ENCODE assay signal across 21 cellular contexts in the genomic region with DNA sequence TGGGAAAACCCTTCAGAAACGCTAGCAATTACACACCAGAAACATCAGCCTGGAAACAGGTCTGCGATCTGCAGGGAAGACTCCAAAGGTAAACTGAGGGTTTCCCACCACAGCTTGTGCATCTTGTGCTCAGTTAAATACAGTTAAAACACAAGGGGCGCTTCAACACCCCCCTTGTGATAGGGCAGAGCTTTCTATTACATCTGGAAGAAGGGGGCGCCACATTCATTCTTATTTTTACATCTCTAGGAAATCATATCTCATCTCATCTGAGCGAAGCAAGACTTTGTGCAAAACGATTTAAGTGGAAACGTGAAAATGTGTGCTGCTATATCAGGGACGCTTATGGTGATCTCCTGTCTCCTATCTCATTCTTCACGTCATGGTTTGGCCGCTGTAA. TPM values are rescaled to one million over a fixed set of nuclear protein-coding genes. Genes with fewer than 3 reads are reported as not detected.
DNase-seq lines count a peak whose midpoint lies in the region; ATAC-seq and TF ChIP-seq lines count a peak whose summit lies in the region.
"Had no signal": no experiment of that assay in that cellular context is flagged by ENCODE, and none has a peak within 500 bp of the region (broad histone marks: within the 10 kb centered on the region; RNA-seq: fewer than 3 reads in every experiment).

No MANE protein-coding gene starts in this region.

- H2AFZ ChIP-seq in GM23338 (no peak overlapping the region), SU-DHL-6 (ENCODE audit: low read depth, low read length, severe bottlenecking) (no peak overlapping the region)

- H3K36me3 ChIP-seq in GM23338 (ENCODE audit: insufficient read depth) (no peaks in the 10 kb centered on the region), SU-DHL-6 (ENCODE audit: low read length) (peaks cover 4% of the 10 kb centered on the region)
- H3K36me3 ChIP-seq: ovary, uterus had no signal

- H3K36me3 Mint-ChIP-seq in CD4-positive, alpha-beta T cell (ENCODE audit: low read depth), result peaks cover 42% of the 10 kb centered on the region
- H3K36me3 Mint-ChIP-seq in GM23338 (ENCODE audit: low read depth), result peaks cover 16% of the 10 kb centered on the region; the same call in 2 of the 3 replicates
- peaks cover 5% of the 10 kb centered on the region for H3K36me3 Mint-ChIP-seq in memory B cell

- no peaks in the 10 kb centered on the region for H3K9me3 ChIP-seq in CD4-positive, alpha-beta T cell (ENCODE audit: control insufficient read depth, low read length)
- H3K9me3 ChIP-seq in SU-DHL-6 (ENCODE audit: insufficient read depth, low read length), result no peaks in the 10 kb centered on the region
- H3K9me3 ChIP-seq: ovary, uterus had no signal

- H4K20me1 ChIP-seq in GM23338 (replicated peaks; ENCODE audit: insufficient read depth), result no peaks in the 10 kb centered on the region; the same call in 1 of the 2 replicates
- no peaks in the 10 kb centered on the region for H4K20me1 ChIP-seq in SU-DHL-6 (ENCODE audit: low read depth, low read length)

- POLR2A ChIA-PET in CD4-positive, alpha-beta T cell (lab: Charles Lee), result interaction anchor here (1.4 kb wide), 1 partner anchor 34 kb away, joined by 5 read pairs; no protein-coding TSS in a partner anchor

- CTCF ChIA-PET in CD4-positive, alpha-beta T cell (lab: Charles Lee), result interaction anchor here (0.8 to 1.5 kb wide), 3 partner anchors 18 to 321 kb away, joined by 3 to 4 read pairs (median 3); no protein-coding TSS in a partner anchor

- no peaks in the 10 kb centered on the region for H3K27me3 Mint-ChIP-seq in CD4-positive, alpha-beta T cell
- H3K27me3 Mint-ChIP-seq in GM23338 (ENCODE audit: insufficient read depth, low read depth, poor library complexity), result peaks cover 5% of the 10 kb centered on the region
- no peaks in the 10 kb centered on the region for H3K27me3 Mint-ChIP-seq in memory B cell
- H3K27me3 Mint-ChIP-seq: stimulated activated naive CD8-positive, alpha-beta T cell treated with anti-CD3 and anti-CD28 coated beads, Interleukin-15, Interleukin-2, amounts not matched to agents 100 ng/mL and 50 ng/mL, for 24 hours had no signal

- H3K27me3 ChIP-seq in CD4-positive, alpha-beta T cell (ENCODE audit: control insufficient read depth, insufficient read depth, low read length), result no peaks in the 10 kb centered on the region
- H3K27me3 ChIP-seq in GM23338 (ENCODE audit: insufficient read depth) (no peaks in the 10 kb centered on the region), SU-DHL-6 (ENCODE audit: low read length) (no peaks in the 10 kb centered on the region)
- H3K27me3 ChIP-seq: ovary, uterus had no signal

- intact Hi-C loops in CD4-positive, alpha-beta T cell (cut with DNase I, micrococcal nuclease), result no loop called here

- H3K4me1 Mint-ChIP-seq in CD4-positive, alpha-beta T cell (ENCODE audit: low read depth), result peaks cover 13% of the 10 kb centered on the region
- H3K4me1 Mint-ChIP-seq in GM23338 (no peaks in the 10 kb centered on the region), memory B cell (peaks cover 10% of the 10 kb centered on the region)

- no peaks in the 10 kb centered on the region for H3K9me2 ChIP-seq in GM23338 (ENCODE audit: insufficient read depth)
- H3K9me2 ChIP-seq in SU-DHL-6 (replicated peaks; ENCODE audit: insufficient read depth, low read length), result no peaks in the 10 kb centered on the region

- no peaks in the 10 kb centered on the region for H3K9me3 Mint-ChIP-seq in CD4-positive, alpha-beta T cell
- H3K9me3 Mint-ChIP-seq in GM23338 (no peaks in the 10 kb centered on the region), memory B cell (no peaks in the 10 kb centered on the region)
- H3K9me3 Mint-ChIP-seq: stimulated activated naive CD8-positive, alpha-beta T cell treated with anti-CD3 and anti-CD28 coated beads, Interleukin-15, Interleukin-2, amounts not matched to agents 100 ng/mL and 50 ng/mL, for 24 hours had no signal

- no peak overlapping the region for H3K4me3 Mint-ChIP-seq in CD4-positive, alpha-beta T cell
- no peak overlapping the region for H3K4me3 Mint-ChIP-seq in GM23338
- no peak overlapping the region for H3K4me3 Mint-ChIP-seq in memory B cell
- H3K4me3 Mint-ChIP-seq: stimulated activated naive CD8-positive, alpha-beta T cell treated with anti-CD3 and anti-CD28 coated beads, Interleukin-15, Interleukin-2, amounts not matched to agents 100 ng/mL and 50 ng/mL, for 24 hours had no signal

- H3K79me2 ChIP-seq in GM23338 (replicated peaks; ENCODE audit: insufficient read depth) (no peaks in the 10 kb centered on the region), SU-DHL-6 (ENCODE audit: insufficient read depth, low read length) (no peaks in the 10 kb centered on the region)

- peak; percentile 43 for TF ChIP-seq CTCF in CD4-positive, alpha-beta T cell (IDR thresholded peaks at IDR 0.05)
- TF ChIP-seq CTCF in GM23338 (conservative IDR thresholded peaks at IDR 0.05; ENCODE audit: low read depth in 2 of 2) (peak; percentile 48 to 52), SU-DHL-6 (IDR thresholded peaks at IDR 0.05; ENCODE audit: insufficient read depth, low read length, poor library complexity, severe bottlenecking) (peak; percentile 27)

- ATAC-seq in CD4-positive, alpha-beta T cell (ENCODE audit: poor library complexity), result peak; percentile 58
- ATAC-seq in GM23338 (0 out of 3 replicates have a peak, but pooled peaks have one; percentile 34), memory B cell (ENCODE audit: low read depth) (no peak)

- H3K4me3 ChIP-seq in GM23338, result no peak overlapping the region
- no peak overlapping the region for H3K4me3 ChIP-seq in SU-DHL-6 (ENCODE audit: insufficient read depth, low read length, poor library complexity, severe bottlenecking)
- H3K4me3 ChIP-seq: ovary, uterus had no signal

- no peaks in the 10 kb centered on the region for H3K4me1 ChIP-seq in GM23338 (ENCODE audit: insufficient read depth)
- H3K4me1 ChIP-seq: uterus had no signal

- no peak overlapping the region for H3K4me2 ChIP-seq in GM23338
- no peak overlapping the region for H3K4me2 ChIP-seq in SU-DHL-6 (ENCODE audit: low read depth, low read length, poor library complexity, severe bottlenecking)

- H3F3A ChIP-seq in GM23338 (replicated peaks; ENCODE audit: low read depth) (no peaks in the 10 kb centered on the region), SU-DHL-6 (ENCODE audit: insufficient read depth) (peaks cover 9% of the 10 kb centered on the region; the same call in 1 of the 2 replicates)

- DNase-seq in CD4-positive, alpha-beta T cell, result no peak
- peak; percentile 46 for DNase-seq in GM23338 (ENCODE audit: low spot score)
- no peak for DNase-seq in memory B cell (ENCODE audit: low spot score in 2 of 2)
- no peak for DNase-seq in DMS 273 treated with DMSO at 0.1 percent for 48 hours (lab: John Stamatoyannopoulos, UW)
- no peak for DNase-seq in DMS53 (lab: John Stamatoyannopoulos, UW)
- no peak for DNase-seq in OCI-M1 (lab: John Stamatoyannopoulos, UW)
- DNase-seq: activated CD4-positive, alpha-beta T cell treated with anti-CD3 and anti-CD28 coated beads for 48 hours; activated T-cell treated with anti-CD3 and anti-CD28 coated beads, Interleukin-2, amount 50 U/mL, for 48 hours; amygdala; C1 segment of cervical spinal cord; head of caudate nucleus; kidney glomerular epithelial cell; midbrain; NCI-H774; ovary; T1000; uterus had no signal

- H3K27ac ChIP-seq in CD4-positive, alpha-beta T cell (ENCODE audit: low read depth, low read length), result no peak overlapping the region
- H3K27ac ChIP-seq in GM23338 (ENCODE audit: low read depth), result no peak overlapping the region
- H3K27ac ChIP-seq in SU-DHL-6 (ENCODE audit: low read depth, low read length), result no peak overlapping the region
- H3K27ac ChIP-seq: ovary, uterus had no signal

- H3K27ac Mint-ChIP-seq in CD4-positive, alpha-beta T cell, result peak overlapping the region; percentile 65
- no peak overlapping the region for H3K27ac Mint-ChIP-seq in GM23338
- peak overlapping the region; percentile 75 for H3K27ac Mint-ChIP-seq in memory B cell

- no peak overlapping the region for H3K9ac ChIP-seq in SU-DHL-6 (ENCODE audit: low read length)

TF ChIP-seq in GM23338, 12 proteins besides CTCF, POLR2A, EP300 and RAD21 (continues in another document):
- no peak for TF ChIP-seq JUNB (IDR thresholded peaks at IDR 0.05; ENCODE audit: unreplicated experiment)
- TF ChIP-seq, protein P1, sequence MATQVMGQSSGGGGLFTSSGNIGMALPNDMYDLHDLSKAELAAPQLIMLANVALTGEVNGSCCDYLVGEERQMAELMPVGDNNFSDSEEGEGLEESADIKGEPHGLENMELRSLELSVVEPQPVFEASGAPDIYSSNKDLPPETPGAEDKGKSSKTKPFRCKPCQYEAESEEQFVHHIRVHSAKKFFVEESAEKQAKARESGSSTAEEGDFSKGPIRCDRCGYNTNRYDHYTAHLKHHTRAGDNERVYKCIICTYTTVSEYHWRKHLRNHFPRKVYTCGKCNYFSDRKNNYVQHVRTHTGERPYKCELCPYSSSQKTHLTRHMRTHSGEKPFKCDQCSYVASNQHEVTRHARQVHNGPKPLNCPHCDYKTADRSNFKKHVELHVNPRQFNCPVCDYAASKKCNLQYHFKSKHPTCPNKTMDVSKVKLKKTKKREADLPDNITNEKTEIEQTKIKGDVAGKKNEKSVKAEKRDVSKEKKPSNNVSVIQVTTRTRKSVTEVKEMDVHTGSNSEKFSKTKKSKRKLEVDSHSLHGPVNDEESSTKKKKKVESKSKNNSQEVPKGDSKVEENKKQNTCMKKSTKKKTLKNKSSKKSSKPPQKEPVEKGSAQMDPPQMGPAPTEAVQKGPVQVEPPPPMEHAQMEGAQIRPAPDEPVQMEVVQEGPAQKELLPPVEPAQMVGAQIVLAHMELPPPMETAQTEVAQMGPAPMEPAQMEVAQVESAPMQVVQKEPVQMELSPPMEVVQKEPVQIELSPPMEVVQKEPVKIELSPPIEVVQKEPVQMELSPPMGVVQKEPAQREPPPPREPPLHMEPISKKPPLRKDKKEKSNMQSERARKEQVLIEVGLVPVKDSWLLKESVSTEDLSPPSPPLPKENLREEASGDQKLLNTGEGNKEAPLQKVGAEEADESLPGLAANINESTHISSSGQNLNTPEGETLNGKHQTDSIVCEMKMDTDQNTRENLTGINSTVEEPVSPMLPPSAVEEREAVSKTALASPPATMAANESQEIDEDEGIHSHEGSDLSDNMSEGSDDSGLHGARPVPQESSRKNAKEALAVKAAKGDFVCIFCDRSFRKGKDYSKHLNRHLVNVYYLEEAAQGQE (IDR thresholded peaks at IDR 0.05; ENCODE audit: unreplicated experiment), result no peak
- TF ChIP-seq EZH2 (IDR thresholded peaks at IDR 0.05; ENCODE audit: low read depth, unreplicated experiment), result no peak
- TF ChIP-seq ZNF331 (CRISPR knock-in tag; IDR thresholded peaks at IDR 0.05; ENCODE audit: low read depth), result no peak

RNA-seq across cellular contexts. Expression of a gene that starts 43.2 kb away (rescaled TPM):
- total RNA-seq in CD4-positive, alpha-beta T cell, result 10 to 100 TPM; 19.7 to 20.0 TPM
- 10.0 and 10.5 TPM in 2 replicates for total RNA-seq in GM23338 (2014; rRNA removed; shearing (Covaris generic))
- 1.9 and 2.1 TPM in 2 replicates for polyA plus RNA-seq in GM23338 (2016; fragmentation: Nextera tagmentation; extraction: Ambion mirVana)
- total RNA-seq: MCF 10A had no signal

RNA-seq across cellular contexts. Expression of a gene that starts 58.5 kb away (rescaled TPM):
- not detected for total RNA-seq in CD4-positive, alpha-beta T cell
- total RNA-seq in GM23338 (2014; rRNA removed; shearing (Covaris generic)), result 0.10 TPM in 1 of 2 replicates, not detected in the other
- 0.09 TPM in 1 of 2 replicates, not detected in the other for polyA plus RNA-seq in GM23338 (2016; fragmentation: Nextera tagmentation; extraction: Ambion mirVana)
- total RNA-seq: MCF 10A had no signal
- polyA plus RNA-seq: esophagus had no signal
